Comparison of ENCODE assay signal across 12 cellular contexts in the genomic region with DNA sequence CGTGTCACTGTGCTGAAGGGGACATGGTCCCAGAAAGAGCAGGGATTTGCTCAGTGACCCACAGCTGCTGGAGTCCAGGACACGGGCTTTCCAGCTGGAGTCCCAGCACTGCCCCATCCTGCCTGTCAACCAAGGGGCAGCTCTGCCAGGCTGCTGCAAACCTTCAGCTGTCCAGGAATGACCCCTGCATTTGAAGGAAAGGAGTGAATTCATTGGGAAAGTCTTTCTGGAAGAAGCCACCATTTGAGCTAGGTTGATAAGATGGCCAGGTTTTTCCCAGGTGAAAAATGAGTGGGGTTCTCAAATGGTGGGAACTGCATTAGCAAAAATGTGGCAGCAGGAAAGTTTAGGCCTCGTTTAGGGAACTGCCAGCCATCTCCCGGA. TPM values are rescaled to one million over a fixed set of nuclear protein-coding genes. Genes with fewer than 3 reads are reported as not detected.
DNase-seq lines count a peak whose midpoint lies in the region; ATAC-seq and TF ChIP-seq lines count a peak whose summit lies in the region.
"Had no signal": no experiment of that assay in that cellular context is flagged by ENCODE, and none has a peak within 500 bp of the region (broad histone marks: within the 10 kb centered on the region; RNA-seq: fewer than 3 reads in every experiment).

No MANE protein-coding gene starts in this region.

- H3K36me3 Mint-ChIP-seq in activated CD4-positive, alpha-beta T cell treated with anti-CD3 and anti-CD28 coated beads for 36 hours (ENCODE audit: low read depth), result peaks cover 47% of the 10 kb centered on the region

- H3K4me1 ChIP-seq in esophagus muscularis mucosa (peaks cover 46 to 82% (median 73%) of the 10 kb centered on the region in 4 donors), sigmoid colon (peaks cover 0 to 71% (median 56%) of the 10 kb centered on the region in 4 donors), BE2C (no peaks in the 10 kb centered on the region)

- intact Hi-C loops in activated CD4-positive, alpha-beta T cell treated with anti-CD3 and anti-CD28 coated beads for 36 hours (cut with DNase I, micrococcal nuclease), result loop anchor here in 1 of 2 experiments (5.0 kb wide), 1 partner anchor 219 kb away; no protein-coding TSS in a partner anchor
- intact Hi-C loops in esophagus muscularis mucosa (cut with DNase I), result no loop called here
- intact Hi-C loops in sigmoid colon (cut with DNase I), result no loop called here

- no peak for DNase-seq in activated CD4-positive, alpha-beta T cell treated with anti-CD3 and anti-CD28 coated beads for 36 hours
- DNase-seq in activated CD4-positive, alpha-beta T cell treated with anti-CD3 and anti-CD28 coated beads for 4 hours, result no peak
- DNase-seq in RWPE1 (ENCODE audit: low spot score) (no peak), esophagus muscularis mucosa (ENCODE audit: extremely low spot score) (no peak), sigmoid colon (no peak), NCI-H69 (lab: John Stamatoyannopoulos, UW) (no peak), BE2C (no peak)
- DNase-seq: activated effector memory CD4-positive, alpha-beta T cell treated with anti-CD3 and anti-CD28 coated beads, Interleukin-2, amount 50 U/mL, for 16 hours; NCI-H187; NCI-H774 had no signal

- TF ChIP-seq CTCF in RWPE1 (conservative IDR thresholded peaks at IDR 0.05; ENCODE audit: low read depth), result no peak
- TF ChIP-seq CTCF in esophagus muscularis mucosa (IDR thresholded peaks at IDR 0.05), result no peak
- TF ChIP-seq CTCF in sigmoid colon (IDR thresholded peaks at IDR 0.05), result no peak
- no peak for TF ChIP-seq CTCF in BE2C (IDR thresholded peaks at IDR 0.05; ENCODE audit: low read depth, low read length)

- ATAC-seq in activated CD4-positive, alpha-beta T cell treated with anti-CD3 and anti-CD28 coated beads for 36 hours, result no peak
- ATAC-seq in GM19397 (IDR thresholded peaks at IDR 0.05; ENCODE audit: unreplicated experiment), result no peak

- peaks cover 39% of the 10 kb centered on the region for H3K4me1 Mint-ChIP-seq in activated CD4-positive, alpha-beta T cell treated with anti-CD3 and anti-CD28 coated beads for 36 hours

- peaks cover 41 to 81% (median 68%) of the 10 kb centered on the region in 4 donors for H3K36me3 ChIP-seq in esophagus muscularis mucosa
- H3K36me3 ChIP-seq in sigmoid colon, result peaks cover 23 to 78% (median 44%) of the 10 kb centered on the region in 4 donors
- H3K36me3 ChIP-seq in BE2C, result no peaks in the 10 kb centered on the region

- CTCF ChIA-PET in activated CD4-positive, alpha-beta T cell treated with anti-CD3 and anti-CD28 coated beads for 36 hours (lab: Charles Lee), result interaction anchor here (0.9 to 5.0 kb wide), 5 partner anchors 10 to 52 kb away, joined by 3 to 56 read pairs (median 12); a partner anchor contains a TSS
- CTCF ChIA-PET in RWPE1 (lab: Yijun Ruan, JAX), result no interaction called here

- TF ChIP-seq EP300 in esophagus muscularis mucosa (IDR thresholded peaks at IDR 0.05) (no peak), sigmoid colon (IDR thresholded peaks at IDR 0.05) (no peak)

- H3K9me3 Mint-ChIP-seq in activated CD4-positive, alpha-beta T cell treated with anti-CD3 and anti-CD28 coated beads for 36 hours (ENCODE audit: low read depth), result no peaks in the 10 kb centered on the region
- H3K9me3 Mint-ChIP-seq: nephron had no signal

- H3K27ac ChIP-seq in RWPE1 (peak overlapping the region; percentile 68), esophagus muscularis mucosa (replicated peaks in 1 of 4) (peak overlapping the region; percentile 79 to 96 (median 82)), sigmoid colon (peak overlapping the region; percentile 77 to 98 (median 82))

- TF ChIP-seq POLR2A in esophagus muscularis mucosa (IDR thresholded peaks at IDR 0.05; ENCODE audit: low read depth), result no peak
- TF ChIP-seq POLR2A in sigmoid colon (IDR thresholded peaks at IDR 0.05), result no peak

- H3K27me3 Mint-ChIP-seq in activated CD4-positive, alpha-beta T cell treated with anti-CD3 and anti-CD28 coated beads for 36 hours, result no peaks in the 10 kb centered on the region

- H3K27me3 ChIP-seq in esophagus muscularis mucosa (no peaks in the 10 kb centered on the region), sigmoid colon (no peaks in the 10 kb centered on the region), BE2C (no peaks in the 10 kb centered on the region)

- H3K4me3 ChIP-seq in esophagus muscularis mucosa, result peak overlapping the region in 2 of 4 donors; percentile 0 to 4
- H3K4me3 ChIP-seq in sigmoid colon, result no peak overlapping the region
- no peak overlapping the region for H3K4me3 ChIP-seq in BE2C (ENCODE audit: low read depth, low read length)

- peak overlapping the region; percentile 65 for H3K27ac Mint-ChIP-seq in activated CD4-positive, alpha-beta T cell treated with anti-CD3 and anti-CD28 coated beads for 36 hours
- H3K27ac Mint-ChIP-seq: nephron had no signal

- WGBS in esophagus muscularis mucosa, result 62% methylated on average over 4 of the region's 4 CpGs
- WGBS in sigmoid colon, 2 donors, result 88 to 91% methylated on average over 4 of the region's 4 CpGs

- POLR2A ChIA-PET in activated CD4-positive, alpha-beta T cell treated with anti-CD3 and anti-CD28 coated beads for 36 hours (lab: Charles Lee), result no interaction called here
- POLR2A ChIA-PET in RWPE1 (lab: Yijun Ruan, JAX; ENCODE audit: low non-redundant PET), result no interaction called here

- H3K9me3 ChIP-seq in esophagus muscularis mucosa (no peaks in the 10 kb centered on the region), sigmoid colon (no peaks in the 10 kb centered on the region), BE2C (no peaks in the 10 kb centered on the region)

- no peak overlapping the region for H3K4me3 Mint-ChIP-seq in activated CD4-positive, alpha-beta T cell treated with anti-CD3 and anti-CD28 coated beads for 36 hours
- H3K4me3 Mint-ChIP-seq: nephron had no signal

RNA-seq across cellular contexts. Expression of a gene that starts 9.4 kb away (rescaled TPM):
- total RNA-seq in activated CD4-positive, alpha-beta T cell treated with anti-CD3 and anti-CD28 coated beads for 36 hours, result under 1 TPM; 0.27 to 0.37 TPM
- total RNA-seq in esophagus muscularis mucosa (1 to 10 TPM in 3 of 4 donors, under 1 TPM in 1; 0.99 to 1.2 (median 1.2) TPM), sigmoid colon (under 1 TPM in 2 of 4 donors, not detected in 2; 0.54 to 0.71 TPM)
- 1 to 10 TPM in 1 of 3 donors, not detected in 2; 1.4 TPM for polyA plus RNA-seq in sigmoid colon
- 2.2 TPM for polyA plus RNA-seq in BE2C (2012; ENCODE audit: insufficient read depth, insufficient read length, low read depth)

RNA-seq across cellular contexts. Expression of a gene that starts 10.4 kb away (rescaled TPM):
- 10 to 100 TPM; 88.3 to 98.8 TPM for total RNA-seq in activated CD4-positive, alpha-beta T cell treated with anti-CD3 and anti-CD28 coated beads for 36 hours
- total RNA-seq in esophagus muscularis mucosa (100 to 1,000 TPM; 186 to 472 (median 293) TPM), sigmoid colon (100 to 1,000 TPM; 148 to 366 (median 194) TPM)
- polyA plus RNA-seq in sigmoid colon, result 10 to 100 TPM; 31.2 to 71.2 (median 71.2) TPM
- polyA plus RNA-seq in BE2C (2012; ENCODE audit: insufficient read depth, insufficient read length, low read depth), result 3.9 TPM

RNA-seq across cellular contexts. Expression of a gene that starts 13.9 kb away (rescaled TPM):
- total RNA-seq in activated CD4-positive, alpha-beta T cell treated with anti-CD3 and anti-CD28 coated beads for 36 hours, result 10 to 100 TPM; 12.8 to 22.7 TPM
- 10 to 100 TPM; 47.9 to 90.4 (median 75.0) TPM for total RNA-seq in esophagus muscularis mucosa
- total RNA-seq in sigmoid colon, result 10 to 100 TPM; 61.2 to 96.7 (median 91.6) TPM
- polyA plus RNA-seq in sigmoid colon, result 10 to 100 TPM; 34.0 to 63.3 (median 38.4) TPM
- polyA plus RNA-seq in BE2C (2012; ENCODE audit: insufficient read depth, insufficient read length, low read depth), result 68.0 TPM

RNA-seq across cellular contexts. Expression of a gene that starts 16.0 kb away (rescaled TPM):
- 10 to 100 TPM; 50.7 to 56.4 TPM for total RNA-seq in activated CD4-positive, alpha-beta T cell treated with anti-CD3 and anti-CD28 coated beads for 36 hours
- 10 to 100 TPM; 43.6 to 77.3 (median 63.3) TPM for total RNA-seq in esophagus muscularis mucosa
- total RNA-seq in sigmoid colon, result 10 to 100 TPM; 24.9 to 61.0 (median 58.5) TPM
- polyA plus RNA-seq in sigmoid colon, result 10 to 100 TPM; 30.7 to 52.6 (median 36.6) TPM
- 321 TPM for polyA plus RNA-seq in BE2C (2012; ENCODE audit: insufficient read depth, insufficient read length, low read depth)

RNA-seq across cellular contexts. Expression of a gene that starts 27.8 kb away (rescaled TPM):
- total RNA-seq in activated CD4-positive, alpha-beta T cell treated with anti-CD3 and anti-CD28 coated beads for 36 hours, result 10 to 100 TPM; 47.4 to 54.3 TPM
- total RNA-seq in esophagus muscularis mucosa (10 to 100 TPM; 29.9 to 41.7 (median 37.6) TPM), sigmoid colon (10 to 100 TPM; 18.5 to 52.1 (median 26.3) TPM)
- polyA plus RNA-seq in sigmoid colon, result 10 to 100 TPM; 48.6 to 71.2 (median 71.0) TPM
- polyA plus RNA-seq in BE2C (2012; ENCODE audit: insufficient read depth, insufficient read length, low read depth), result 38.5 TPM
